Comparison of ENCODE assay signal across 9 cellular contexts in the genomic region with DNA sequence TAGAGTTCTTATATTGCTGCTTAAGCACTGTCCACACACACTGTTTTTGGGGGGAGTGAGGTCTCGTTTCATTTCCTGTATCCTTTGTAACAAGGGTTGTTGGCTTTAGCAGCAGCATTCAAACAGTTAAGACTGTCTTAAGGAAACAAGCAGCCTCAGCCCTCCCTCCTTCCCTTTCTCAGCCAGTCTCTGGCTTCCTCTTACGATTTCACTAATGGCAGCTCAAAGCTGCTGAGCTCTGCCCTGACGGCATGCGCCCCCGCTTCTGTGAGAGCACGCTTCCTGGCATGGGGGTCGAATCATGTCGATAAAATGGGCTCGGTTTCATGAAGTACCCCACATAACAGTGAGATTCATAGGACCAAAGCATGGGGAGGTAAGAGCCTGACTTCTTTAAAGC.
DNase-seq lines count a peak whose midpoint lies in the region; ATAC-seq, FAIRE-seq and TF ChIP-seq lines count a peak whose summit lies in the region.
"Had no signal": no experiment of that assay in that cellular context is flagged by ENCODE, and none has a peak within 500 bp of the region (broad histone marks: within the 10 kb centered on the region; RNA-seq: fewer than 3 reads in every experiment).

No MANE protein-coding gene starts in this region.

- POLR2A ChIA-PET in GM12878 (lab: Charles Lee) = interaction anchor here (0.5 to 7.6 kb wide), 10 partner anchors 14 to 309 kb away, joined by 3 to 217 read pairs (median 6); no protein-coding TSS in a partner anchor

- intact Hi-C loops in GM12878 (cut with micrococcal nuclease; ENCODE audit: unreplicated experiment) (loop anchor here (1.0 to 10.0 kb wide), 5 partner anchors 42 to 305 kb away; a partner anchor contains a TSS), kidney (cut with DNase I) (loop anchor here (10.0 kb wide), 1 partner anchor 65 kb away; no protein-coding TSS in a partner anchor)

- H3K4me2 ChIP-seq in GM12878 (ENCODE audit: control insufficient read depth, insufficient read depth) = peak overlapping the region; percentile 89

- ATAC-seq in HG02798 (IDR thresholded peaks at IDR 0.05; ENCODE audit: poor library complexity, unreplicated experiment) (peak; percentile 38), T-helper 17 cell (peak; percentile 81), GM12878 (peak; percentile 55)

- peaks cover 8% of the 10 kb centered on the region for H3K36me3 Mint-ChIP-seq in T-helper 17 cell (ENCODE audit: low read depth)

- H4K20me1 ChIP-seq in GM12878 (ENCODE audit: control insufficient read depth, insufficient read depth) = no peaks in the 10 kb centered on the region

- H3K27ac ChIP-seq in GM12878 (ENCODE audit: control insufficient read depth, insufficient read depth) (peak overlapping the region; percentile 97), kidney (ENCODE audit: low read depth in 2 of 2, low read length in 2 of 2) (peak overlapping the region in 1 of 2 donors; percentile 45)
- H3K27ac ChIP-seq: SJSA1 had no signal

- H3K27me3 Mint-ChIP-seq in T-helper 17 cell = no peaks in the 10 kb centered on the region

- peak; percentile 87 for TF ChIP-seq POLR2A in GM12878 (IDR thresholded peaks at IDR 0.05; ENCODE audit: low read depth, low read length)

- DNase-seq in T-helper 17 cell (peak; percentile 29 to 56 (median 41)), GM12878 (ENCODE audit: low read depth, low spot score) (peak; percentile 84), kidney (no peak), NCI-H2107 (lab: John Stamatoyannopoulos, UW) (no peak), HPDE6-E6E7 (ENCODE audit: extremely low spot score) (no peak)
- peak; percentile 54 for DNase-seq in stimulated activated CD4-positive, alpha-beta T cell treated with anti-CD3 and anti-CD28 coated beads, Interleukin-2, amount 100 ng/mL, for 4 hours (ENCODE audit: low read depth)

- H3K4me1 Mint-ChIP-seq in T-helper 17 cell = peaks cover 53% of the 10 kb centered on the region

- H2AFZ ChIP-seq in GM12878 (ENCODE audit: control insufficient read depth, low read depth, low read length) = no peak overlapping the region

- SMC1A ChIA-PET in GM12878 (lab: Charles Lee; ENCODE audit: uncharacterized antibody, unreplicated experiment) = interaction anchor here (0.7 to 9.5 kb wide), 19 partner anchors 13 to 201 kb away, joined by 3 to 311 read pairs (median 5); no protein-coding TSS in a partner anchor

- TF ChIP-seq RAD21 in GM12878 (IDR thresholded peaks at IDR 0.05; ENCODE audit: insufficient read depth, low read depth, low read length) = no peak

- CTCF ChIA-PET in GM12878 (lab: Yijun Ruan, JAX) = interaction anchor here (0.9 to 9.1 kb wide), 9 partner anchors 10 to 200 kb away, joined by 3 to 93 read pairs (median 9); no protein-coding TSS in a partner anchor

- H3K9ac ChIP-seq in GM12878 (ENCODE audit: control insufficient read depth, insufficient read depth, low read length) (peak overlapping the region; percentile 92), kidney (ENCODE audit: low read length in 2 of 2) (peak overlapping the region; percentile 34 to 60)

- H3K4me3 Mint-ChIP-seq in T-helper 17 cell = peak overlapping the region; percentile 99

- no peak; a peak in 1 of 4 replicates for TF ChIP-seq EP300 in GM12878 (IDR thresholded peaks at IDR 0.05; ENCODE audit: borderline replicate concordance in 1 of 2, control insufficient read depth in 1 of 2, low read depth in 2 of 2, low read length in 2 of 2)

- peaks cover 0 to 10% of the 10 kb centered on the region in 2 experiments; a peak in 2 of 4 replicates for H3K36me3 ChIP-seq in GM12878 (ENCODE audit: control insufficient read depth in 2 of 2, insufficient read depth in 2 of 2, low read length in 1 of 2)
- peaks cover 19 to 21% of the 10 kb centered on the region in 2 donors for H3K36me3 ChIP-seq in kidney (ENCODE audit: control insufficient read depth in 1 of 2, insufficient read depth in 2 of 2, low read length in 2 of 2)

- peak overlapping the region; percentile 46 for H3K4me3 ChIP-seq in GM12875 (ENCODE audit: low read depth, low read length)
- peak overlapping the region; percentile 62 for H3K4me3 ChIP-seq in GM12878
- H3K4me3 ChIP-seq in kidney (ENCODE audit: low read length in 2 of 2) = peak overlapping the region; percentile 50 to 71
- H3K4me3 ChIP-seq: SJSA1 had no signal

- TF ChIP-seq CTCF in GM12875 (IDR thresholded peaks at IDR 0.05; ENCODE audit: borderline replicate concordance, insufficient read depth, low read depth, low read length) (no peak), GM12878 (IDR thresholded peaks at IDR 0.05 in 2 of 3, conservative IDR thresholded peaks at IDR 0.05 in 1 of 3; ENCODE audit: control insufficient read depth in 2 of 3, extremely low read depth in 1 of 3, insufficient read depth in 1 of 3, low read depth in 3 of 3, low read length in 3 of 3) (no peak), kidney (IDR thresholded peaks at IDR 0.05; ENCODE audit: borderline replicate concordance, extremely low read depth, insufficient read depth) (no peak)

- 1% methylated on average over 9 of the region's 9 CpGs for WGBS in GM12878 (ENCODE audit: insufficient coverage, insufficient replicate concordance, low lambda C conversion rate, missing lambda C conversion rate)

- H3K27me3 ChIP-seq in GM12878 (replicated peaks in 1 of 2; ENCODE audit: control insufficient read depth in 2 of 2, insufficient read depth in 2 of 2, low read length in 1 of 2) = no peaks in the 10 kb centered on the region
- H3K27me3 ChIP-seq: SJSA1 had no signal

- in situ Hi-C loops in GM12878 (cut with MboI) = no loop called here

- no TSS peak for BruUV-seq in GM12878 (replicated peaks; lab: Mats Ljungman, UMichigan)

- H3K79me2 ChIP-seq in GM12878 (ENCODE audit: control insufficient read depth, insufficient read depth, low read length) = peaks cover 56% of the 10 kb centered on the region

- FAIRE-seq in GM12878 (lab: Jason Lieb, UNC) = peak; percentile 83
- no peak for FAIRE-seq in kidney (lab: Jason Lieb, UNC)

- peaks cover 67% of the 10 kb centered on the region for H3K4me1 ChIP-seq in GM12878 (ENCODE audit: control insufficient read depth, insufficient read depth, low read length)
- H3K4me1 ChIP-seq in kidney (ENCODE audit: control insufficient read depth in 1 of 2, insufficient read depth in 1 of 2, low read depth in 1 of 2, low read length in 2 of 2) = peaks cover 0 to 10% of the 10 kb centered on the region in 2 donors
- H3K4me1 ChIP-seq: SJSA1 had no signal

- peak overlapping the region; percentile 98 for H3K27ac Mint-ChIP-seq in T-helper 17 cell

- RAD21 ChIA-PET in GM12878 (lab: Charles Lee; ENCODE audit: unreplicated experiment) = interaction anchor here (0.6 to 8.0 kb wide), 16 partner anchors 13 to 371 kb away, joined by 3 to 173 read pairs (median 8); no protein-coding TSS in a partner anchor

- H3K9me3 ChIP-seq in T-helper 17 cell (ENCODE audit: control insufficient read depth, low read length, poor library complexity, severe bottlenecking) (no peaks in the 10 kb centered on the region), GM12878 (replicated peaks; ENCODE audit: control insufficient read depth, insufficient read depth, low read length) (no peaks in the 10 kb centered on the region), kidney (ENCODE audit: control insufficient read depth in 1 of 2, low read length in 2 of 2) (no peaks in the 10 kb centered on the region)
- H3K9me3 ChIP-seq: SJSA1 had no signal

TF ChIP-seq in GM12878, 131 proteins besides CTCF, POLR2A, EP300 and RAD21 (continues in another document):
- TF ChIP-seq TCF7 (IDR thresholded peaks at IDR 0.05; ENCODE audit: borderline replicate concordance) = no peak
- TF ChIP-seq NR2C2 (IDR thresholded peaks at IDR 0.05; ENCODE audit: borderline replicate concordance, control insufficient read depth, insufficient read length, low read depth) = no peak
- TF ChIP-seq LARP7 (IDR thresholded peaks at IDR 0.05) = no peak
- no peak for TF ChIP-seq ZNF24 (IDR thresholded peaks at IDR 0.05)
- no peak for TF ChIP-seq RFX5 (IDR thresholded peaks at IDR 0.05; ENCODE audit: low read depth, low read length)
- TF ChIP-seq FOS (IDR thresholded peaks at IDR 0.05; ENCODE audit: borderline replicate concordance, extremely low read depth, insufficient read length) = no peak
- no peak for TF ChIP-seq IRF4 (IDR thresholded peaks at IDR 0.05; ENCODE audit: low read depth, low read length)
- peak; percentile 34 to 55; a peak in 1 of 4 replicates for TF ChIP-seq IKZF2 (IDR thresholded peaks at IDR 0.05)
- TF ChIP-seq, protein P1, sequence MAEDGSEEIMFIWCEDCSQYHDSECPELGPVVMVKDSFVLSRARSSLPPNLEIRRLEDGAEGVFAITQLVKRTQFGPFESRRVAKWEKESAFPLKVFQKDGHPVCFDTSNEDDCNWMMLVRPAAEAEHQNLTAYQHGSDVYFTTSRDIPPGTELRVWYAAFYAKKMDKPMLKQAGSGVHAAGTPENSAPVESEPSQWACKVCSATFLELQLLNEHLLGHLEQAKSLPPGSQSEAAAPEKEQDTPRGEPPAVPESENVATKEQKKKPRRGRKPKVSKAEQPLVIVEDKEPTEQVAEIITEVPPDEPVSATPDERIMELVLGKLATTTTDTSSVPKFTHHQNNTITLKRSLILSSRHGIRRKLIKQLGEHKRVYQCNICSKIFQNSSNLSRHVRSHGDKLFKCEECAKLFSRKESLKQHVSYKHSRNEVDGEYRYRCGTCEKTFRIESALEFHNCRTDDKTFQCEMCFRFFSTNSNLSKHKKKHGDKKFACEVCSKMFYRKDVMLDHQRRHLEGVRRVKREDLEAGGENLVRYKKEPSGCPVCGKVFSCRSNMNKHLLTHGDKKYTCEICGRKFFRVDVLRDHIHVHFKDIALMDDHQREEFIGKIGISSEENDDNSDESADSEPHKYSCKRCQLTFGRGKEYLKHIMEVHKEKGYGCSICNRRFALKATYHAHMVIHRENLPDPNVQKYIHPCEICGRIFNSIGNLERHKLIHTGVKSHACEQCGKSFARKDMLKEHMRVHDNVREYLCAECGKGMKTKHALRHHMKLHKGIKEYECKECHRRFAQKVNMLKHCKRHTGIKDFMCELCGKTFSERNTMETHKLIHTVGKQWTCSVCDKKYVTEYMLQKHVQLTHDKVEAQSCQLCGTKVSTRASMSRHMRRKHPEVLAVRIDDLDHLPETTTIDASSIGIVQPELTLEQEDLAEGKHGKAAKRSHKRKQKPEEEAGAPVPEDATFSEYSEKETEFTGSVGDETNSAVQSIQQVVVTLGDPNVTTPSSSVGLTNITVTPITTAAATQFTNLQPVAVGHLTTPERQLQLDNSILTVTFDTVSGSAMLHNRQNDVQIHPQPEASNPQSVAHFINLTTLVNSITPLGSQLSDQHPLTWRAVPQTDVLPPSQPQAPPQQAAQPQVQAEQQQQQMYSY (CRISPR knock-in tag; IDR thresholded peaks at IDR 0.05) = 0 out of 2 replicates have a peak, but pooled peaks have one; percentile 45

Comparison
In these comparisons a context has a peak if more than half of its experiments do, and no peak if none do; other contexts are left out.
1. DNase-seq: peak in T-helper 17 cell (3 of 3), GM12878 (single experiment) and stimulated activated CD4-positive, alpha-beta T cell treated with anti-CD3 and anti-CD28 coated beads, Interleukin-2, amount 100 ng/mL, for 4 hours (single experiment); none in kidney (single experiment), NCI-H2107 (single experiment) and HPDE6-E6E7 (single experiment).
2. Peak in every context shown above with its lines, with median percentiles within 50 percentile points of each other: H3K4me3 ChIP-seq and ATAC-seq.